In genomic region chr7:5541087-5541992, GRCh38 we compare ENCODE assay signal across 11 cellular contexts. TPM values are rescaled to one million over a fixed set of nuclear protein-coding genes. Genes with fewer than 3 reads are reported as not detected.
A peak's percentile ranks its signal among the peaks of the same experiment; 100 is the strongest.
DNase-seq lines count a peak whose midpoint lies in the region; ATAC-seq and TF ChIP-seq lines count a peak whose summit lies in the region.
"Had no signal": no experiment of that assay in that cellular context is flagged by ENCODE, and none has a peak within 500 bp of the region (broad histone marks: within the 10 kb centered on the region; RNA-seq: fewer than 3 reads in every experiment).

No MANE protein-coding gene starts in this region.

- DNase-seq in activated naive CD8-positive, alpha-beta T cell treated with anti-CD3 and anti-CD28 coated beads, Interleukin-2, amount 50 U/mL, for 24 hours: no peak
- DNase-seq in activated naive CD8-positive, alpha-beta T cell treated with anti-CD3 and anti-CD28 coated beads for 36 hours: no peak
- DNase-seq in upper lobe of right lung: no peak
- no peak for DNase-seq in foreskin keratinocyte
- no peak for DNase-seq in NAMALWA (ENCODE audit: low spot score)
- no peak for DNase-seq in NCI-H146 treated with DMSO at 0.1 percent for 48 hours (lab: John Stamatoyannopoulos, UW; ENCODE audit: unreplicated experiment)
- DNase-seq: brain microvascular endothelial cell, NCI-H187 treated with DMSO at 0.1 percent for 48 hours had no signal

- H3K9me3 Mint-ChIP-seq in activated naive CD8-positive, alpha-beta T cell treated with anti-CD3 and anti-CD28 coated beads, Interleukin-2, amount 50 U/mL, for 24 hours: no peaks in the 10 kb centered on the region
- no peaks in the 10 kb centered on the region for H3K9me3 Mint-ChIP-seq in activated naive CD8-positive, alpha-beta T cell treated with anti-CD3 and anti-CD28 coated beads for 36 hours

- H2AFZ ChIP-seq in OCI-LY1 (ENCODE audit: low read length): no peak overlapping the region

- H3K27ac ChIP-seq in OCI-LY1 (ENCODE audit: low read depth, low read length, poor library complexity, severe bottlenecking): no peak overlapping the region
- H3K27ac ChIP-seq in upper lobe of right lung: no peak overlapping the region
- H3K27ac ChIP-seq in foreskin keratinocyte: no peak overlapping the region
- H3K27ac ChIP-seq: brain microvascular endothelial cell had no signal

- TF ChIP-seq CTCF in OCI-LY1 (IDR thresholded peaks at IDR 0.05; ENCODE audit: low read length) (no peak), upper lobe of right lung (IDR thresholded peaks at IDR 0.05) (no peak), foreskin keratinocyte (conservative IDR thresholded peaks at IDR 0.05) (no peak)

- no peak overlapping the region for H3K9ac ChIP-seq in OCI-LY1 (ENCODE audit: low read length)

- H3K4me3 ChIP-seq in OCI-LY1 (ENCODE audit: low read depth, low read length, poor library complexity, severe bottlenecking): no peak overlapping the region
- H3K4me3 ChIP-seq in upper lobe of right lung: no peak overlapping the region

- H3K36me3 ChIP-seq in OCI-LY1 (ENCODE audit: insufficient read depth, low read length): no peaks in the 10 kb centered on the region
- no peaks in the 10 kb centered on the region for H3K36me3 ChIP-seq in upper lobe of right lung
- H3K36me3 ChIP-seq: brain microvascular endothelial cell had no signal

- ATAC-seq in activated naive CD8-positive, alpha-beta T cell treated with anti-CD3 and anti-CD28 coated beads, Interleukin-2, amount 50 U/mL, for 24 hours: peak; percentile 27
- peak; percentile 56 for ATAC-seq in HG02623 (IDR thresholded peaks at IDR 0.05; ENCODE audit: unreplicated experiment)
- peak; percentile 27 for ATAC-seq in upper lobe of right lung
- no peak for ATAC-seq in foreskin keratinocyte
- ATAC-seq: sciatic nerve had no signal

- H3K27ac Mint-ChIP-seq in activated naive CD8-positive, alpha-beta T cell treated with anti-CD3 and anti-CD28 coated beads, Interleukin-2, amount 50 U/mL, for 24 hours: no peak overlapping the region
- H3K27ac Mint-ChIP-seq in activated naive CD8-positive, alpha-beta T cell treated with anti-CD3 and anti-CD28 coated beads for 36 hours: no peak overlapping the region

- no peaks in the 10 kb centered on the region for H3F3A ChIP-seq in OCI-LY1 (ENCODE audit: insufficient read depth, low read length)

- H3K4me3 Mint-ChIP-seq in activated naive CD8-positive, alpha-beta T cell treated with anti-CD3 and anti-CD28 coated beads, Interleukin-2, amount 50 U/mL, for 24 hours: no peak overlapping the region
- no peak overlapping the region for H3K4me3 Mint-ChIP-seq in activated naive CD8-positive, alpha-beta T cell treated with anti-CD3 and anti-CD28 coated beads for 36 hours

- H3K4me1 Mint-ChIP-seq in activated naive CD8-positive, alpha-beta T cell treated with anti-CD3 and anti-CD28 coated beads, Interleukin-2, amount 50 U/mL, for 24 hours: peaks cover 17% of the 10 kb centered on the region
- H3K4me1 Mint-ChIP-seq in activated naive CD8-positive, alpha-beta T cell treated with anti-CD3 and anti-CD28 coated beads for 36 hours: peaks cover 16% of the 10 kb centered on the region

- H3K4me1 ChIP-seq in OCI-LY1 (ENCODE audit: insufficient read depth, low read length, severe bottlenecking) (peaks cover 11% of the 10 kb centered on the region), upper lobe of right lung (no peaks in the 10 kb centered on the region), foreskin keratinocyte (no peaks in the 10 kb centered on the region)

- no peaks in the 10 kb centered on the region for H3K36me3 Mint-ChIP-seq in activated naive CD8-positive, alpha-beta T cell treated with anti-CD3 and anti-CD28 coated beads, Interleukin-2, amount 50 U/mL, for 24 hours (ENCODE audit: low read depth)
- no peaks in the 10 kb centered on the region for H3K36me3 Mint-ChIP-seq in activated naive CD8-positive, alpha-beta T cell treated with anti-CD3 and anti-CD28 coated beads for 36 hours

- no peaks in the 10 kb centered on the region for H3K27me3 Mint-ChIP-seq in activated naive CD8-positive, alpha-beta T cell treated with anti-CD3 and anti-CD28 coated beads, Interleukin-2, amount 50 U/mL, for 24 hours
- peaks cover 3% of the 10 kb centered on the region for H3K27me3 Mint-ChIP-seq in activated naive CD8-positive, alpha-beta T cell treated with anti-CD3 and anti-CD28 coated beads for 36 hours

- peak overlapping the region; percentile 9; the same call in 1 of the 2 replicates for H3K4me2 ChIP-seq in OCI-LY1 (ENCODE audit: low read length)

- no peaks in the 10 kb centered on the region for H3K9me2 ChIP-seq in OCI-LY1 (ENCODE audit: low read depth, low read length)

- intact Hi-C loops in upper lobe of right lung (cut with DNase I): no loop called here

- H3K79me2 ChIP-seq in OCI-LY1 (ENCODE audit: insufficient read depth, low read length): no peaks in the 10 kb centered on the region

- no peaks in the 10 kb centered on the region for H4K20me1 ChIP-seq in OCI-LY1 (ENCODE audit: insufficient read depth, low read length)

- no peaks in the 10 kb centered on the region for H3K9me3 ChIP-seq in OCI-LY1 (ENCODE audit: low read length)
- H3K9me3 ChIP-seq in upper lobe of right lung: no peaks in the 10 kb centered on the region

- H3K27me3 ChIP-seq in OCI-LY1 (ENCODE audit: insufficient read depth, low read length) (no peaks in the 10 kb centered on the region), upper lobe of right lung (no peaks in the 10 kb centered on the region), foreskin keratinocyte (no peaks in the 10 kb centered on the region)
- H3K27me3 ChIP-seq: brain microvascular endothelial cell had no signal

RNA-seq across cellular contexts. Expression of gene ACTB, which starts 10.9 kb away (rescaled TPM):
- 1,000 to 10,000 TPM; 7,622 to 7,820 TPM for total RNA-seq in activated naive CD8-positive, alpha-beta T cell treated with anti-CD3 and anti-CD28 coated beads for 36 hours
- 3,962 TPM for total RNA-seq in upper lobe of right lung
- 10,018 and 10,020 TPM in 2 replicates for total RNA-seq in foreskin keratinocyte
- 8,202 and 8,857 TPM in 2 replicates for polyA plus RNA-seq in foreskin keratinocyte

RNA-seq across cellular contexts. Expression of gene FBXL18, which starts 27.7 kb away (rescaled TPM):
- total RNA-seq in activated naive CD8-positive, alpha-beta T cell treated with anti-CD3 and anti-CD28 coated beads for 36 hours: 10 to 100 TPM; 10.2 to 10.7 TPM
- 8.1 TPM for total RNA-seq in upper lobe of right lung
- 13.6 and 14.4 TPM in 2 replicates for total RNA-seq in foreskin keratinocyte
- polyA plus RNA-seq in foreskin keratinocyte: 2.5 and 3.4 TPM in 2 replicates

RNA-seq across cellular contexts. Expression of gene FSCN1, which starts 51.3 kb away (rescaled TPM):
- 10 to 100 TPM; 15.2 to 15.7 TPM for total RNA-seq in activated naive CD8-positive, alpha-beta T cell treated with anti-CD3 and anti-CD28 coated beads for 36 hours
- total RNA-seq in upper lobe of right lung: 52.5 TPM
- total RNA-seq in foreskin keratinocyte: 526 and 561 TPM in 2 replicates
- 520 and 572 TPM in 2 replicates for polyA plus RNA-seq in foreskin keratinocyte
